1 cellular context compared by ENCODE assay signal in genomic region chr1:26034504-26035202, GRCh38.
TF ChIP-seq lines count a peak whose summit lies in the region.

No MANE protein-coding gene starts in this region.

TF ChIP-seq in HepG2, 621 proteins besides CTCF, POLR2A, EP300 and RAD21 (continues in another document):
- no peak for TF ChIP-seq ZNF337 (CRISPR knock-in tag; IDR thresholded peaks at IDR 0.05; ENCODE audit: borderline replicate concordance, low read depth)
- 0 out of 2 replicates have a peak, but pooled peaks have one; percentile 15 for TF ChIP-seq ZNF768 (CRISPR knock-in tag; IDR thresholded peaks at IDR 0.05)
- TF ChIP-seq PITX1 (CRISPR knock-in tag; IDR thresholded peaks at IDR 0.05), result no peak
- TF ChIP-seq SRF (IDR thresholded peaks at IDR 0.05; ENCODE audit: low read depth, low read length), result no peak
- TF ChIP-seq IRF2 (CRISPR knock-in tag; IDR thresholded peaks at IDR 0.05), result no peak
- no peak for TF ChIP-seq MTF1 (CRISPR knock-in tag; IDR thresholded peaks at IDR 0.05)
- no peak for TF ChIP-seq ARHGAP35 (CRISPR knock-in tag; IDR thresholded peaks at IDR 0.05; ENCODE audit: borderline replicate concordance)
- TF ChIP-seq ZZZ3 (CRISPR knock-in tag; IDR thresholded peaks at IDR 0.05; ENCODE audit: borderline replicate concordance), result 0 out of 2 replicates have a peak, but pooled peaks have one; percentile 1
- TF ChIP-seq ZNF691 (CRISPR knock-in tag; IDR thresholded peaks at IDR 0.05; ENCODE audit: borderline replicate concordance, low read depth), result no peak
- 0 out of 2 replicates have a peak, but pooled peaks have one; percentile 5 for TF ChIP-seq ZNF274 (CRISPR knock-in tag; IDR thresholded peaks at IDR 0.05)
- no peak for TF ChIP-seq ZNF710 (CRISPR knock-in tag; IDR thresholded peaks at IDR 0.05; ENCODE audit: borderline replicate concordance)
- peak; percentile 6; the same call in 1 of the 2 replicates for TF ChIP-seq HES4 (CRISPR knock-in tag; IDR thresholded peaks at IDR 0.05; ENCODE audit: borderline replicate concordance)
- TF ChIP-seq RCOR2 (CRISPR knock-in tag; IDR thresholded peaks at IDR 0.05), result no peak
- no peak for TF ChIP-seq EEA1 (CRISPR knock-in tag; IDR thresholded peaks at IDR 0.05; ENCODE audit: borderline replicate concordance)
- TF ChIP-seq TIGD3 (CRISPR knock-in tag; IDR thresholded peaks at IDR 0.05; ENCODE audit: borderline replicate concordance), result no peak
- TF ChIP-seq ZBTB37 (CRISPR knock-in tag; IDR thresholded peaks at IDR 0.05), result 0 out of 2 replicates have a peak, but pooled peaks have one; percentile 33
- TF ChIP-seq ZNF550 (CRISPR knock-in tag; IDR thresholded peaks at IDR 0.05; ENCODE audit: borderline replicate concordance), result no peak
- TF ChIP-seq ZNF263 (CRISPR knock-in tag; IDR thresholded peaks at IDR 0.05), result 0 out of 2 replicates have a peak, but pooled peaks have one; percentile 17
- TF ChIP-seq TAF1 (CRISPR knock-in tag; IDR thresholded peaks at IDR 0.05), result no peak
- TF ChIP-seq ZNF761 (CRISPR knock-in tag; conservative IDR thresholded peaks at IDR 0.05), result no peak
- no peak for TF ChIP-seq TBP (CRISPR knock-in tag; IDR thresholded peaks at IDR 0.05)
- no peak for TF ChIP-seq MYC (CRISPR knock-in tag; IDR thresholded peaks at IDR 0.05; ENCODE audit: borderline replicate concordance)
- TF ChIP-seq TBL1XR1 (IDR thresholded peaks at IDR 0.05; ENCODE audit: borderline replicate concordance, low read length, partially characterized antibody), result no peak
- no peak for TF ChIP-seq TAF15 (IDR thresholded peaks at IDR 0.05; ENCODE audit: low read depth, low read length, poor library complexity, severe bottlenecking)
- peak; percentile 7 for TF ChIP-seq ZEB1 (IDR thresholded peaks at IDR 0.05; ENCODE audit: insufficient replicate concordance, low read depth)
- TF ChIP-seq ZNF724P (CRISPR knock-in tag; IDR thresholded peaks at IDR 0.05; ENCODE audit: borderline replicate concordance), result no peak
- TF ChIP-seq RBFOX2 (IDR thresholded peaks at IDR 0.05; ENCODE audit: low read depth, low read length), result no peak
- no peak for TF ChIP-seq E2F2 (CRISPR knock-in tag; IDR thresholded peaks at IDR 0.05; ENCODE audit: borderline replicate concordance)
- no peak for TF ChIP-seq ZNF124 (CRISPR knock-in tag; IDR thresholded peaks at IDR 0.05)
- 0 out of 2 replicates have a peak, but pooled peaks have one; percentile 0 for TF ChIP-seq SIN3A (IDR thresholded peaks at IDR 0.05; ENCODE audit: borderline replicate concordance, low read depth, low read length)
- no peak for TF ChIP-seq ZFY (CRISPR knock-in tag; IDR thresholded peaks at IDR 0.05)
- no peak for TF ChIP-seq SATB2 (CRISPR knock-in tag; IDR thresholded peaks at IDR 0.05)
- TF ChIP-seq XBP1 (CRISPR knock-in tag; IDR thresholded peaks at IDR 0.05), result no peak
- no peak for TF ChIP-seq HMGXB3 (CRISPR knock-in tag; IDR thresholded peaks at IDR 0.05; ENCODE audit: borderline replicate concordance)
- TF ChIP-seq NFYB (CRISPR knock-in tag; IDR thresholded peaks at IDR 0.05), result no peak
- no peak for TF ChIP-seq ZNF275 (CRISPR knock-in tag; IDR thresholded peaks at IDR 0.05; ENCODE audit: borderline replicate concordance)
- TF ChIP-seq PAXIP1 (CRISPR knock-in tag; conservative IDR thresholded peaks at IDR 0.05), result no peak
- peak; percentile 10 for TF ChIP-seq ZNF18 (CRISPR knock-in tag; IDR thresholded peaks at IDR 0.05; ENCODE audit: insufficient replicate concordance)
- no peak for TF ChIP-seq ZNF296 (CRISPR knock-in tag; conservative IDR thresholded peaks at IDR 0.05)
- no peak for TF ChIP-seq ZNF235 (CRISPR knock-in tag; IDR thresholded peaks at IDR 0.05; ENCODE audit: borderline replicate concordance)
- TF ChIP-seq ZNF577 (CRISPR knock-in tag; IDR thresholded peaks at IDR 0.05; ENCODE audit: borderline replicate concordance, low read depth), result no peak
- TF ChIP-seq MTA3 (CRISPR knock-in tag; IDR thresholded peaks at IDR 0.05), result no peak
- TF ChIP-seq RFX3 (CRISPR knock-in tag; IDR thresholded peaks at IDR 0.05), result no peak
- TF ChIP-seq CAMTA2 (CRISPR knock-in tag; IDR thresholded peaks at IDR 0.05; ENCODE audit: borderline replicate concordance), result 0 out of 2 replicates have a peak, but pooled peaks have one; percentile 58
- TF ChIP-seq ZNF383 (CRISPR knock-in tag; IDR thresholded peaks at IDR 0.05; ENCODE audit: borderline replicate concordance), result no peak
- TF ChIP-seq ZNF720 (CRISPR knock-in tag; IDR thresholded peaks at IDR 0.05), result no peak
- no peak for TF ChIP-seq ZNF576 (CRISPR knock-in tag; IDR thresholded peaks at IDR 0.05)
- no peak for TF ChIP-seq WIZ (CRISPR knock-in tag; IDR thresholded peaks at IDR 0.05)
- no peak for TF ChIP-seq RFXAP (CRISPR knock-in tag; IDR thresholded peaks at IDR 0.05; ENCODE audit: borderline replicate concordance)
- TF ChIP-seq STAG1 (CRISPR knock-in tag; IDR thresholded peaks at IDR 0.05), result no peak
